ENCODE assay signal across 1 cellular context in the genomic region with DNA sequence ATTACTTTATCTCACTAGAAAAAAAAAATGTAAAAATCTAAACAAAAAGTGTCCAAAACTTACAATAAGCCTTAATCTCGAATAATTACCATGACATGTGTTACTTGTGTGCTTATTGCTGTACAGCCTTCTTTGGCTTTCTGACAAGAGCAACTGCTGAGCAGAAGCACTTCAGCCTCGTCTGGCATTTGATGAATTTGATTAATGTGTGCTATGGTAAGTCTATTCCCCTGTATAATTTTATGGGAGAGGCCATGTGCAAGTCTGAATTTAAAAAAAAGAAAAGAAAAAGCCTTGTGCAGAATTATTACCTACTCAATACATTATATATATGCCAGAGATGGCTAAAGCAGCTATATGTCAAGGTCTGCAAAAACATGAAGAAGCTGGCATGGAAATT.
TF ChIP-seq lines count a peak whose summit lies in the region.

No MANE protein-coding gene starts in this region.

TF ChIP-seq in SK-N-SH treated with all-trans-retinoic acid at 6 μM for 48 hours, 23 proteins besides CTCF, POLR2A, EP300 and RAD21 (continued from another document):
- TF ChIP-seq, protein P1, sequence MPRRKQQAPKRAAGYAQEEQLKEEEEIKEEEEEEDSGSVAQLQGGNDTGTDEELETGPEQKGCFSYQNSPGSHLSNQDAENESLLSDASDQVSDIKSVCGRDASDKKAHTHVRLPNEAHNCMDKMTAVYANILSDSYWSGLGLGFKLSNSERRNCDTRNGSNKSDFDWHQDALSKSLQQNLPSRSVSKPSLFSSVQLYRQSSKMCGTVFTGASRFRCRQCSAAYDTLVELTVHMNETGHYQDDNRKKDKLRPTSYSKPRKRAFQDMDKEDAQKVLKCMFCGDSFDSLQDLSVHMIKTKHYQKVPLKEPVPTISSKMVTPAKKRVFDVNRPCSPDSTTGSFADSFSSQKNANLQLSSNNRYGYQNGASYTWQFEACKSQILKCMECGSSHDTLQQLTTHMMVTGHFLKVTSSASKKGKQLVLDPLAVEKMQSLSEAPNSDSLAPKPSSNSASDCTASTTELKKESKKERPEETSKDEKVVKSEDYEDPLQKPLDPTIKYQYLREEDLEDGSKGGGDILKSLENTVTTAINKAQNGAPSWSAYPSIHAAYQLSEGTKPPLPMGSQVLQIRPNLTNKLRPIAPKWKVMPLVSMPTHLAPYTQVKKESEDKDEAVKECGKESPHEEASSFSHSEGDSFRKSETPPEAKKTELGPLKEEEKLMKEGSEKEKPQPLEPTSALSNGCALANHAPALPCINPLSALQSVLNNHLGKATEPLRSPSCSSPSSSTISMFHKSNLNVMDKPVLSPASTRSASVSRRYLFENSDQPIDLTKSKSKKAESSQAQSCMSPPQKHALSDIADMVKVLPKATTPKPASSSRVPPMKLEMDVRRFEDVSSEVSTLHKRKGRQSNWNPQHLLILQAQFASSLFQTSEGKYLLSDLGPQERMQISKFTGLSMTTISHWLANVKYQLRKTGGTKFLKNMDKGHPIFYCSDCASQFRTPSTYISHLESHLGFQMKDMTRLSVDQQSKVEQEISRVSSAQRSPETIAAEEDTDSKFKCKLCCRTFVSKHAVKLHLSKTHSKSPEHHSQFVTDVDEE (CRISPR knock-in tag; IDR thresholded peaks at IDR 0.05): peak; percentile 77; the same call in 1 of the 2 replicates
- TF ChIP-seq TCF4 (CRISPR knock-in tag; IDR thresholded peaks at IDR 0.05; ENCODE audit: borderline replicate concordance) (peak; percentile 82), ESRRG (CRISPR knock-in tag; IDR thresholded peaks at IDR 0.05) (no peak), ISL1 (CRISPR knock-in tag; IDR thresholded peaks at IDR 0.05) (peak; percentile 71), ZFP3 (CRISPR knock-in tag; IDR thresholded peaks at IDR 0.05) (no peak)
